ENCODE assay signal across 10 cellular contexts in the genomic region with DNA sequence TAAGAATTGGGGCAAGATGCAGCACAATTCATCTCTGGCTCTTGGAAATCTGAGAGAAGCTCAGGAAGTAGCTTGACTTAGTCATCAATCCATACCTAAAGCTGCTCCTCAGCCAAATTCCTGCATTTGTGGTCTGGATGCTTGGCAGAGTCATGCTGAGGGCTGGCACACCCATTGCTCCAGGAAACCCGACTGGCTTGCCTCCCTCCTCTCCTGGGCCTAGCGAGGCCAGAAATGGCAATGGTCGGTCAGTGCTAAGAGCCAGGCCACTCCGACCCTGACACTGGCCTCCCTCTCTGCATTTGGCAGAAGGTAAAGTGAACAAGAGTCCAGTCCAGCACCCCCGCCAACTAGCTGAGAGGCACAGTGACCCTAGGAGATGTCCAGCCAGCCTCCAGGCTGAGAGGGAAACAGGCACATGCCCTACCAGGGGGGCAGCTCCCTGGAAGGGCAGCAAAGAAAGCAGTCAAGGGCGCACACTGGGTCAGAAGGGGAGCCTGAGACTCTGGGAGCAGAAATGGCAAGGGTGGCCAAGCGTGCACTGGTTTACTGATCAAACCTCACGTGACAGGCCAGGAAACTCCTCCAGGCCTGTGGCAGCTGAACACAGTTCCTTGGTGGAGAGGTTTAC. TPM values are rescaled to one million over a fixed set of nuclear protein-coding genes. Genes with fewer than 3 reads are reported as not detected.
DNase-seq lines count a peak whose midpoint lies in the region; TF ChIP-seq lines count a peak whose summit lies in the region.
"Had no signal": no experiment of that assay in that cellular context is flagged by ENCODE, and none has a peak within 500 bp of the region (broad histone marks: within the 10 kb centered on the region; RNA-seq: fewer than 3 reads in every experiment).

No MANE protein-coding gene starts in this region.

- H3K4me2 ChIP-seq in Karpas-422 (ENCODE audit: low read depth, low read length, poor library complexity, severe bottlenecking) = no peak overlapping the region

- H3K4me1 ChIP-seq in ACC112 (ENCODE audit: control insufficient read depth, insufficient read depth, low read length, unreplicated experiment) = peaks cover 29% of the 10 kb centered on the region
- peaks cover 3 to 17% of the 10 kb centered on the region in 2 donors for H3K4me1 ChIP-seq in breast epithelium
- peaks cover 23 to 67% (median 56%) of the 10 kb centered on the region in 4 donors for H3K4me1 ChIP-seq in liver (ENCODE audit: control insufficient read depth in 4 of 4, insufficient read depth in 4 of 4, low read length in 3 of 4)
- peaks cover 3% of the 10 kb centered on the region; the same call in 1 of the 2 replicates for H3K4me1 ChIP-seq in Karpas-422 (ENCODE audit: low read length)

- no peak overlapping the region for H2AFZ ChIP-seq in ACC112 (ENCODE audit: low read length, unreplicated experiment)
- no peak overlapping the region for H2AFZ ChIP-seq in Karpas-422 (ENCODE audit: low read length)

- intact Hi-C loops in breast epithelium (cut with DNase I; ENCODE audit: low total_unique reads) = no loop called here
- intact Hi-C loops in activated T-helper 2 cell treated with anti-CD3 and anti-CD28 coated beads, Interferon-gamma antibody, Interleukin-2, Interleukin-4, amounts not matched to agents 10 μg/mL and 5 μg/mL and 100 μg/mL, durations not matched to agents 14 hours and 24 hours and 36 hours (cut with micrococcal nuclease) = no loop called here

- H3K9me2 ChIP-seq in Karpas-422 (replicated peaks; ENCODE audit: insufficient read depth, low read length) = no peaks in the 10 kb centered on the region

- no peak overlapping the region for H3K4me3 Mint-ChIP-seq in glutamatergic neuron (ENCODE audit: unreplicated experiment)
- H3K4me3 Mint-ChIP-seq in activated T-helper 2 cell treated with anti-CD3 and anti-CD28 coated beads, Interferon-gamma antibody, Interleukin-2, Interleukin-4, amounts not matched to agents 10 μg/mL and 5 μg/mL and 100 μg/mL, durations not matched to agents 14 hours and 24 hours and 36 hours (ENCODE audit: low read depth) = no peak overlapping the region
- H3K4me3 Mint-ChIP-seq: central memory CD8-positive, alpha-beta T cell had no signal

- H3K4me3 ChIP-seq in ACC112 (ENCODE audit: low read depth, low read length) (no peak overlapping the region; the same call in 1 of the 2 replicates), breast epithelium (no peak overlapping the region), liver (ENCODE audit: low read depth in 1 of 3, low read length in 3 of 3) (peak overlapping the region in 1 of 3 donors; percentile 26), Karpas-422 (ENCODE audit: low read length) (no peak overlapping the region)

- H3K79me2 ChIP-seq in ACC112 (ENCODE audit: control insufficient read depth, insufficient read depth, low read length, unreplicated experiment) (no peaks in the 10 kb centered on the region), Karpas-422 (ENCODE audit: low read length) (no peaks in the 10 kb centered on the region)

- TF ChIP-seq CTCF in breast epithelium (IDR thresholded peaks at IDR 0.05) = no peak
- TF ChIP-seq CTCF in liver (IDR thresholded peaks at IDR 0.05; ENCODE audit: low read depth, low read length, missing input control) = no peak
- no peak for TF ChIP-seq CTCF in glutamatergic neuron (IDR thresholded peaks at IDR 0.05; ENCODE audit: partially characterized antibody, unreplicated experiment)

- no peaks in the 10 kb centered on the region for H4K20me1 ChIP-seq in Karpas-422 (ENCODE audit: insufficient read depth, low read depth, low read length)

- peak; percentile 95 for DNase-seq in HT1080 (ENCODE audit: low read depth)
- DNase-seq in breast epithelium (ENCODE audit: low spot score in 2 of 2) = peak in 1 of 2 donors; percentile 69
- no peak for DNase-seq in glutamatergic neuron
- no peak for DNase-seq in Karpas-422
- no peak for DNase-seq in NCI-H526 treated with DMSO at 0.1 percent for 48 hours (lab: John Stamatoyannopoulos, UW)
- DNase-seq in activated T-helper 2 cell treated with anti-CD3 and anti-CD28 coated beads, Interferon-gamma antibody, Interleukin-2, Interleukin-4, amounts not matched to agents 10 μg/mL and 5 μg/mL and 100 μg/mL, durations not matched to agents 14 hours and 24 hours and 36 hours (ENCODE audit: low spot score) = no peak

- H3K27ac Mint-ChIP-seq in glutamatergic neuron (ENCODE audit: unreplicated experiment) = no peak overlapping the region
- H3K27ac Mint-ChIP-seq in activated T-helper 2 cell treated with anti-CD3 and anti-CD28 coated beads, Interferon-gamma antibody, Interleukin-2, Interleukin-4, amounts not matched to agents 10 μg/mL and 5 μg/mL and 100 μg/mL, durations not matched to agents 14 hours and 24 hours and 36 hours = no peak overlapping the region

- H3K9me3 Mint-ChIP-seq in glutamatergic neuron (ENCODE audit: unreplicated experiment) = no peaks in the 10 kb centered on the region
- H3K9me3 Mint-ChIP-seq in activated T-helper 2 cell treated with anti-CD3 and anti-CD28 coated beads, Interferon-gamma antibody, Interleukin-2, Interleukin-4, amounts not matched to agents 10 μg/mL and 5 μg/mL and 100 μg/mL, durations not matched to agents 14 hours and 24 hours and 36 hours = no peaks in the 10 kb centered on the region
- H3K9me3 Mint-ChIP-seq: central memory CD8-positive, alpha-beta T cell had no signal

- no peaks in the 10 kb centered on the region for H3K27me3 ChIP-seq in ACC112 (ENCODE audit: insufficient read depth, low read length)
- no peaks in the 10 kb centered on the region for H3K27me3 ChIP-seq in breast epithelium
- no peaks in the 10 kb centered on the region for H3K27me3 ChIP-seq in liver (ENCODE audit: control insufficient read depth in 4 of 4, insufficient read depth in 4 of 4, low read length in 3 of 4)
- no peaks in the 10 kb centered on the region for H3K27me3 ChIP-seq in Karpas-422 (ENCODE audit: low read length)

- TF ChIP-seq RAD21 in liver (IDR thresholded peaks at IDR 0.05) = no peak

- H3K9me3 ChIP-seq in breast epithelium (no peaks in the 10 kb centered on the region), liver (ENCODE audit: control insufficient read depth in 4 of 4, low read length in 3 of 4) (no peaks in the 10 kb centered on the region), Karpas-422 (ENCODE audit: low read length) (no peaks in the 10 kb centered on the region)

- no peaks in the 10 kb centered on the region for H3K36me3 Mint-ChIP-seq in glutamatergic neuron (ENCODE audit: unreplicated experiment)
- peaks cover 74% of the 10 kb centered on the region for H3K36me3 Mint-ChIP-seq in activated T-helper 2 cell treated with anti-CD3 and anti-CD28 coated beads, Interferon-gamma antibody, Interleukin-2, Interleukin-4, amounts not matched to agents 10 μg/mL and 5 μg/mL and 100 μg/mL, durations not matched to agents 14 hours and 24 hours and 36 hours (ENCODE audit: low read depth)

- H3K9ac ChIP-seq in liver (ENCODE audit: low read depth in 1 of 2, low read length in 2 of 2) (peak overlapping the region; percentile 45 to 57), Karpas-422 (ENCODE audit: low read length) (no peak overlapping the region)

- peaks cover 1% of the 10 kb centered on the region for H3K27me3 Mint-ChIP-seq in glutamatergic neuron (ENCODE audit: unreplicated experiment)
- H3K27me3 Mint-ChIP-seq in activated T-helper 2 cell treated with anti-CD3 and anti-CD28 coated beads, Interferon-gamma antibody, Interleukin-2, Interleukin-4, amounts not matched to agents 10 μg/mL and 5 μg/mL and 100 μg/mL, durations not matched to agents 14 hours and 24 hours and 36 hours (ENCODE audit: low read depth) = no peaks in the 10 kb centered on the region
- H3K27me3 Mint-ChIP-seq: central memory CD8-positive, alpha-beta T cell had no signal

- H3K36me3 ChIP-seq in ACC112 (ENCODE audit: insufficient read depth, low read length) = peaks cover 42% of the 10 kb centered on the region
- H3K36me3 ChIP-seq in breast epithelium = peaks cover 6% of the 10 kb centered on the region
- H3K36me3 ChIP-seq in liver (ENCODE audit: control insufficient read depth in 4 of 4, insufficient read depth in 3 of 4, low read depth in 1 of 4, low read length in 3 of 4) = peaks cover 15 to 57% (median 43%) of the 10 kb centered on the region in 4 donors
- peaks cover 20% of the 10 kb centered on the region; the same call in 1 of the 2 replicates for H3K36me3 ChIP-seq in Karpas-422 (ENCODE audit: insufficient read depth, low read length)

- 34% methylated on average over 8 of the region's 8 CpGs for WGBS in liver

- peak overlapping the region; percentile 75 for H3K27ac ChIP-seq in ACC112 (ENCODE audit: low read depth, low read length)
- H3K27ac ChIP-seq in breast epithelium = peak overlapping the region; percentile 78 to 85
- peak overlapping the region; percentile 57 to 89 for H3K27ac ChIP-seq in liver (ENCODE audit: low read depth in 1 of 2, low read length in 2 of 2)
- no peak overlapping the region for H3K27ac ChIP-seq in Karpas-422 (ENCODE audit: low read length)
- H3K27ac ChIP-seq: WERI-Rb-1 had no signal

- no peaks in the 10 kb centered on the region for H3K4me1 Mint-ChIP-seq in glutamatergic neuron (ENCODE audit: low read depth, unreplicated experiment)
- no peaks in the 10 kb centered on the region for H3K4me1 Mint-ChIP-seq in activated T-helper 2 cell treated with anti-CD3 and anti-CD28 coated beads, Interferon-gamma antibody, Interleukin-2, Interleukin-4, amounts not matched to agents 10 μg/mL and 5 μg/mL and 100 μg/mL, durations not matched to agents 14 hours and 24 hours and 36 hours (ENCODE audit: low read depth)
- H3K4me1 Mint-ChIP-seq: central memory CD8-positive, alpha-beta T cell had no signal

- no peak for TF ChIP-seq POLR2A in breast epithelium (IDR thresholded peaks at IDR 0.05)

RNA-seq across cellular contexts. Expression of a gene that starts 10.0 kb away (rescaled TPM):
- 173 and 192 TPM in 2 replicates for total RNA-seq in HT1080 (2014; rRNA removed; shearing (Covaris generic))
- 128 and 137 TPM in 2 replicates for polyA plus RNA-seq in HT1080 (2015; cell fraction: cytosol; rRNA removed)
- 73.1 and 73.9 TPM in 2 replicates for polyA plus RNA-seq in HT1080 (2015; cell fraction: nucleus; rRNA removed)
- 10 to 100 TPM; 64.5 to 85.0 (median 69.8) TPM for total RNA-seq in breast epithelium
- 100 to 1,000 TPM in 1 of 2 donors, 10 to 100 TPM in 1; 65.5 to 117 TPM for total RNA-seq in liver
- polyA plus RNA-seq in liver = 100 to 1,000 TPM in 1 of 2 donors, 10 to 100 TPM in 1; 90.2 to 150 TPM
- 73.5 TPM for total RNA-seq in glutamatergic neuron (ENCODE audit: unreplicated experiment)
- 71.1 and 98.3 TPM in 2 replicates for total RNA-seq in Karpas-422 (2014; rRNA removed; shearing (Covaris generic); ENCODE audit: low replicate concordance)
- 89.7 and 93.2 TPM in 2 replicates for total RNA-seq in activated T-helper 2 cell treated with anti-CD3 and anti-CD28 coated beads, Interferon-gamma antibody, Interleukin-2, Interleukin-4, amounts not matched to agents 10 μg/mL and 5 μg/mL and 100 μg/mL, durations not matched to agents 14 hours and 24 hours and 36 hours

RNA-seq across cellular contexts. Expression of a gene that starts 11.8 kb away (rescaled TPM):
- 53.1 and 64.8 TPM in 2 replicates for total RNA-seq in HT1080 (2014; rRNA removed; shearing (Covaris generic))
- 56.8 and 58.7 TPM in 2 replicates for polyA plus RNA-seq in HT1080 (2015; cell fraction: cytosol; rRNA removed)
- polyA plus RNA-seq in HT1080 (2015; cell fraction: nucleus; rRNA removed) = 55.0 and 57.8 TPM in 2 replicates
- total RNA-seq in breast epithelium = 10 to 100 TPM; 15.5 to 31.9 (median 28.5) TPM
- 10 to 100 TPM; 11.7 to 21.9 TPM for total RNA-seq in liver
- polyA plus RNA-seq in liver = 10 to 100 TPM; 17.4 to 31.7 TPM
- total RNA-seq in glutamatergic neuron (ENCODE audit: unreplicated experiment) = 111 TPM
- total RNA-seq in Karpas-422 (2014; rRNA removed; shearing (Covaris generic); ENCODE audit: low replicate concordance) = 8.5 and 16.6 TPM in 2 replicates
- 31.3 and 32.3 TPM in 2 replicates for total RNA-seq in activated T-helper 2 cell treated with anti-CD3 and anti-CD28 coated beads, Interferon-gamma antibody, Interleukin-2, Interleukin-4, amounts not matched to agents 10 μg/mL and 5 μg/mL and 100 μg/mL, durations not matched to agents 14 hours and 24 hours and 36 hours

RNA-seq across cellular contexts. Expression of a gene that starts 12.1 kb away (rescaled TPM):
- total RNA-seq in HT1080 (2014; rRNA removed; shearing (Covaris generic)) = 48.6 and 63.8 TPM in 2 replicates
- polyA plus RNA-seq in HT1080 (2015; cell fraction: cytosol; rRNA removed) = 57.1 and 62.4 TPM in 2 replicates
- polyA plus RNA-seq in HT1080 (2015; cell fraction: nucleus; rRNA removed) = 76.9 and 91.8 TPM in 2 replicates
- 10 to 100 TPM; 40.2 to 52.8 (median 47.2) TPM for total RNA-seq in breast epithelium
- total RNA-seq in liver = 10 to 100 TPM; 15.5 to 22.4 TPM
- polyA plus RNA-seq in liver = 10 to 100 TPM; 27.0 to 37.1 TPM
- total RNA-seq in glutamatergic neuron (ENCODE audit: unreplicated experiment) = 43.9 TPM
- total RNA-seq in Karpas-422 (2014; rRNA removed; shearing (Covaris generic); ENCODE audit: low replicate concordance) = 44.5 and 56.6 TPM in 2 replicates
- 21.1 and 24.1 TPM in 2 replicates for total RNA-seq in activated T-helper 2 cell treated with anti-CD3 and anti-CD28 coated beads, Interferon-gamma antibody, Interleukin-2, Interleukin-4, amounts not matched to agents 10 μg/mL and 5 μg/mL and 100 μg/mL, durations not matched to agents 14 hours and 24 hours and 36 hours

RNA-seq across cellular contexts. Expression of a gene that starts 17.6 kb away (rescaled TPM):
- not detected in 2 replicates for total RNA-seq in HT1080 (2014; rRNA removed; shearing (Covaris generic))
- not detected in 2 replicates for polyA plus RNA-seq in HT1080 (2015; cell fraction: cytosol; rRNA removed)
- polyA plus RNA-seq in HT1080 (2015; cell fraction: nucleus; rRNA removed) = not detected in 2 replicates
- total RNA-seq in breast epithelium (not detected), liver (under 1 TPM; 0.19 to 0.59 TPM), glutamatergic neuron (ENCODE audit: unreplicated experiment) (not detected)
- not detected for polyA plus RNA-seq in liver
- total RNA-seq in Karpas-422 (2014; rRNA removed; shearing (Covaris generic); ENCODE audit: low replicate concordance) = not detected in 2 replicates
- not detected in 2 replicates for total RNA-seq in activated T-helper 2 cell treated with anti-CD3 and anti-CD28 coated beads, Interferon-gamma antibody, Interleukin-2, Interleukin-4, amounts not matched to agents 10 μg/mL and 5 μg/mL and 100 μg/mL, durations not matched to agents 14 hours and 24 hours and 36 hours

RNA-seq across cellular contexts. Expression of a gene that starts 22.7 kb away (rescaled TPM):
- not detected in 2 replicates for total RNA-seq in HT1080 (2014; rRNA removed; shearing (Covaris generic))
- 0.02 and 0.10 TPM in 2 replicates for polyA plus RNA-seq in HT1080 (2015; cell fraction: cytosol; rRNA removed)
- 0.30 and 1.6 TPM in 2 replicates for polyA plus RNA-seq in HT1080 (2015; cell fraction: nucleus; rRNA removed)
- 10 to 100 TPM in 1 of 3 donors, under 1 TPM in 2; 0.32 to 12.1 (median 0.98) TPM for total RNA-seq in breast epithelium
- total RNA-seq in liver = 1,000 to 10,000 TPM; 1,668 to 3,689 TPM
- 1,000 to 10,000 TPM; 3,352 to 4,059 TPM for polyA plus RNA-seq in liver
- total RNA-seq in glutamatergic neuron (ENCODE audit: unreplicated experiment) = 0.25 TPM
- 4.2 TPM in 1 of 2 replicates, not detected in the other for total RNA-seq in Karpas-422 (2014; rRNA removed; shearing (Covaris generic); ENCODE audit: low replicate concordance)
- 0.23 and 0.50 TPM in 2 replicates for total RNA-seq in activated T-helper 2 cell treated with anti-CD3 and anti-CD28 coated beads, Interferon-gamma antibody, Interleukin-2, Interleukin-4, amounts not matched to agents 10 μg/mL and 5 μg/mL and 100 μg/mL, durations not matched to agents 14 hours and 24 hours and 36 hours
